Comparison of ENCODE assay signal across 8 cellular contexts in the genomic region with DNA sequence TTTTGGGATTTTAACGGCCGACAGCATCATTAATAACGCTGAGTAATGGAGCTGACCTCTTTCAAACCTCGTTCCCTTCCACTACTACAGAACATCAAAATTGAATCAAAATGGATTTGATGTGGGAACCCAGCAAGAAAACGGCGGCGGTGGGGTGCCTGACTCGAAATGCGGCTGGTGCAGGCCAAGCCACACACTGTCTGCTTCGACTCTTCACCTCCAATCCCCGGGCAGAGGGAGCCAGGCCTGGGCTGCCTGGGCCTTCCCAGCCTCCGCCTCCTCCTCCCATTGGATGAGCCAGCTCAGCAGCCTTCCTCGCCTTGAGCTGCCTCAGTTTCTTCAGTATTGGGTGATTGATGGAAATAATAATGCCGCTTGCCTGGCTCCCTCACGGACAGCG. TPM values are rescaled to one million over a fixed set of nuclear protein-coding genes. Genes with fewer than 3 reads are reported as not detected.
"Had no signal": no experiment of that assay in that cellular context is flagged by ENCODE, and none has a peak within 500 bp of the region (broad histone marks: within the 10 kb centered on the region; RNA-seq: fewer than 3 reads in every experiment).

No MANE protein-coding gene starts in this region.

- H3K4me3 Mint-ChIP-seq: H9, HFFc6 had no signal

- H3K36me3 ChIP-seq: HAP-1 had no signal

- H3K27ac Mint-ChIP-seq: H9, HFFc6 had no signal

- H3K4me3 ChIP-seq: GM23248, HAP-1 had no signal

- H2AFZ ChIP-seq: GM23248 had no signal

- DNase-seq: GM23248, GOT3, H7, H9, HCEC 1CT, HFFc6 had no signal

- ATAC-seq: HCT116 had no signal

- H3K27ac ChIP-seq: GM23248 had no signal

RNA-seq across cellular contexts. Expression of a gene that starts 11.3 kb away (rescaled TPM):
- total RNA-seq: GM23248, HFFc6 had no signal
